Comparison of ENCODE assay signal across 1 cellular context in the genomic region with DNA sequence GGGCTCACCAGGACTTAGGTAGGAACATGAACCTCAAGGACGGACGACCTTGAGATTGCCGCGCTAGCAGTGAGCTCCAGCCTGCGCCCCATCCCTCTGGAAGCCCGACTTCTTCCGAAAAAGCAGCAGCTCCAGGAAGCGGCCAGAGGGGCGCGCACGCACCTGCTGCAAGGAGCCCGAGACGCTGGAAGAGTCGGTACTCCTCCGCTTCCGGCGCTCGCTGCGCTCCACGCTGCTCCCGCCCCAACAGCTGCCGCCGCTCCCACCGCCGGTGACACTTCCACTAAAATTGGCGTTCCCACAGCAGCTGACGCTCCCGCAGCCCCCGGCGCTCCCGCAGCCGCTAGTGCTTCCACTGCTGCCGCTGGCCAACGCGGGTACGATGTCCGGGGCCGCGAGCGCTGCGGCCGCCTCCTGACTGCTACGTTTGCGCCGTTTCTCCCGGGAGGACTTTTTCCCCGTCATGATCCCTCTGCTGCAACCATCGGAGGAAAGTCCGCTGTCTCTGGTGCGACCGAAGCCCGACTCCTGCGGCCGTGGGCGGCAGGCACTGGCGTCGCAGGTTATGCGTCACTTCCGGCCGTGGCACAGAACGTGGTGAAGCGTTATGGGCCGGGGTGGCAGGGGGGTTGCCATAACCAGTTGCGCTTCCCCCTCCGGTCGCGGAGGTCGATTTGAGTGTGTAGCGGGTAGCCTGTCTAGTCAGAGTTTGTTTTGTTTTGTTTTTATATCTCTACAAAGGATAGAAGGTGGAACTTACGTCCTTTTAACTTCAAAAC.
TF ChIP-seq lines count a peak whose summit lies in the region.

A gene with protein sequence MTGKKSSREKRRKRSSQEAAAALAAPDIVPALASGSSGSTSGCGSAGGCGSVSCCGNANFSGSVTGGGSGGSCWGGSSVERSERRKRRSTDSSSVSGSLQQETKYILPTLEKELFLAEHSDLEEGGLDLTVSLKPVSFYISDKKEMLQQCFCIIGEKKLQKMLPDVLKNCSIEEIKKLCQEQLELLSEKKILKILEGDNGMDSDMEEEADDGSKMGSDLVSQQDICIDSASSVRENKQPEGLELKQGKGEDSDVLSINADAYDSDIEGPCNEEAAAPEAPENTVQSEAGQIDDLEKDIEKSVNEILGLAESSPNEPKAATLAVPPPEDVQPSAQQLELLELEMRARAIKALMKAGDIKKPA (minus strand): TSS at position 552 of the 779 bp plus-strand sequence. CDS start 87 bp downstream, at position 465.

TF ChIP-seq in WTC11, 78 proteins besides CTCF, POLR2A, EP300 and RAD21 (continued from another document):
- peak; percentile 68; the same call in 1 of the 2 replicates for TF ChIP-seq ZNF219 (CRISPR knock-in tag; IDR thresholded peaks at IDR 0.05; ENCODE audit: borderline replicate concordance)
- TF ChIP-seq SMAD3 (CRISPR knock-in tag; IDR thresholded peaks at IDR 0.05; ENCODE audit: borderline replicate concordance) = peak; percentile 16; the same call in 1 of the 2 replicates
- peak; percentile 91 for TF ChIP-seq FOXK1 (CRISPR knock-in tag; IDR thresholded peaks at IDR 0.05)
- TF ChIP-seq NFATC4 (CRISPR knock-in tag; IDR thresholded peaks at IDR 0.05) = no peak
- no peak for TF ChIP-seq NR2C2 (CRISPR knock-in tag; IDR thresholded peaks at IDR 0.05)
- no peak for TF ChIP-seq RORB (CRISPR knock-in tag; IDR thresholded peaks at IDR 0.05)
- TF ChIP-seq, protein P1, sequence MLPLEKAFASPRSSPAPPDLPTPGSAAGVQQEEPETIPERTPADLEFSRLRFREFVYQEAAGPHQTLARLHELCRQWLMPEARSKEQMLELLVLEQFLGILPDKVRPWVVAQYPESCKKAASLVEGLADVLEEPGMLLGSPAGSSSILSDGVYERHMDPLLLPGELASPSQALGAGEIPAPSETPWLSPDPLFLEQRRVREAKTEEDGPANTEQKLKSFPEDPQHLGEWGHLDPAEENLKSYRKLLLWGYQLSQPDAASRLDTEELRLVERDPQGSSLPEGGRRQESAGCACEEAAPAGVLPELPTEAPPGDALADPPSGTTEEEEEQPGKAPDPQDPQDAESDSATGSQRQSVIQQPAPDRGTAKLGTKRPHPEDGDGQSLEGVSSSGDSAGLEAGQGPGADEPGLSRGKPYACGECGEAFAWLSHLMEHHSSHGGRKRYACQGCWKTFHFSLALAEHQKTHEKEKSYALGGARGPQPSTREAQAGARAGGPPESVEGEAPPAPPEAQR (CRISPR knock-in tag; IDR thresholded peaks at IDR 0.05) = no peak
- peak; percentile 81; the same call in 1 of the 2 replicates for TF ChIP-seq TEAD1 (CRISPR knock-in tag; IDR thresholded peaks at IDR 0.05)
- TF ChIP-seq, protein P2, sequence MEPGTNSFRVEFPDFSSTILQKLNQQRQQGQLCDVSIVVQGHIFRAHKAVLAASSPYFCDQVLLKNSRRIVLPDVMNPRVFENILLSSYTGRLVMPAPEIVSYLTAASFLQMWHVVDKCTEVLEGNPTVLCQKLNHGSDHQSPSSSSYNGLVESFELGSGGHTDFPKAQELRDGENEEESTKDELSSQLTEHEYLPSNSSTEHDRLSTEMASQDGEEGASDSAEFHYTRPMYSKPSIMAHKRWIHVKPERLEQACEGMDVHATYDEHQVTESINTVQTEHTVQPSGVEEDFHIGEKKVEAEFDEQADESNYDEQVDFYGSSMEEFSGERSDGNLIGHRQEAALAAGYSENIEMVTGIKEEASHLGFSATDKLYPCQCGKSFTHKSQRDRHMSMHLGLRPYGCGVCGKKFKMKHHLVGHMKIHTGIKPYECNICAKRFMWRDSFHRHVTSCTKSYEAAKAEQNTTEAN (CRISPR knock-in tag; IDR thresholded peaks at IDR 0.05) = peak; percentile 22; the same call in 1 of the 2 replicates
- TF ChIP-seq ETV6 (CRISPR knock-in tag; IDR thresholded peaks at IDR 0.05) = peak; percentile 82
- TF ChIP-seq MXD4 (CRISPR knock-in tag; IDR thresholded peaks at IDR 0.05; ENCODE audit: borderline replicate concordance) = no peak
- TF ChIP-seq FOXP1 (CRISPR knock-in tag; IDR thresholded peaks at IDR 0.05; ENCODE audit: borderline replicate concordance) = peak; percentile 85; the same call in 1 of the 2 replicates
- TF ChIP-seq GTF2I (CRISPR knock-in tag; conservative IDR thresholded peaks at IDR 0.05) = 0 out of 2 replicates have a peak, but pooled peaks have one; percentile 15
- TF ChIP-seq, protein P3, sequence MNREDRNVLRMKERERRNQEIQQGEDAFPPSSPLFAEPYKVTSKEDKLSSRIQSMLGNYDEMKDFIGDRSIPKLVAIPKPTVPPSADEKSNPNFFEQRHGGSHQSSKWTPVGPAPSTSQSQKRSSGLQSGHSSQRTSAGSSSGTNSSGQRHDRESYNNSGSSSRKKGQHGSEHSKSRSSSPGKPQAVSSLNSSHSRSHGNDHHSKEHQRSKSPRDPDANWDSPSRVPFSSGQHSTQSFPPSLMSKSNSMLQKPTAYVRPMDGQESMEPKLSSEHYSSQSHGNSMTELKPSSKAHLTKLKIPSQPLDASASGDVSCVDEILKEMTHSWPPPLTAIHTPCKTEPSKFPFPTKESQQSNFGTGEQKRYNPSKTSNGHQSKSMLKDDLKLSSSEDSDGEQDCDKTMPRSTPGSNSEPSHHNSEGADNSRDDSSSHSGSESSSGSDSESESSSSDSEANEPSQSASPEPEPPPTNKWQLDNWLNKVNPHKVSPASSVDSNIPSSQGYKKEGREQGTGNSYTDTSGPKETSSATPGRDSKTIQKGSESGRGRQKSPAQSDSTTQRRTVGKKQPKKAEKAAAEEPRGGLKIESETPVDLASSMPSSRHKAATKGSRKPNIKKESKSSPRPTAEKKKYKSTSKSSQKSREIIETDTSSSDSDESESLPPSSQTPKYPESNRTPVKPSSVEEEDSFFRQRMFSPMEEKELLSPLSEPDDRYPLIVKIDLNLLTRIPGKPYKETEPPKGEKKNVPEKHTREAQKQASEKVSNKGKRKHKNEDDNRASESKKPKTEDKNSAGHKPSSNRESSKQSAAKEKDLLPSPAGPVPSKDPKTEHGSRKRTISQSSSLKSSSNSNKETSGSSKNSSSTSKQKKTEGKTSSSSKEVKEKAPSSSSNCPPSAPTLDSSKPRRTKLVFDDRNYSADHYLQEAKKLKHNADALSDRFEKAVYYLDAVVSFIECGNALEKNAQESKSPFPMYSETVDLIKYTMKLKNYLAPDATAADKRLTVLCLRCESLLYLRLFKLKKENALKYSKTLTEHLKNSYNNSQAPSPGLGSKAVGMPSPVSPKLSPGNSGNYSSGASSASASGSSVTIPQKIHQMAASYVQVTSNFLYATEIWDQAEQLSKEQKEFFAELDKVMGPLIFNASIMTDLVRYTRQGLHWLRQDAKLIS (CRISPR knock-in tag; IDR thresholded peaks at IDR 0.05; ENCODE audit: borderline replicate concordance) = 0 out of 2 replicates have a peak, but pooled peaks have one; percentile 72
- no peak for TF ChIP-seq TCF7 (CRISPR knock-in tag; IDR thresholded peaks at IDR 0.05; ENCODE audit: low read depth)
- 0 out of 2 replicates have a peak, but pooled peaks have one; percentile 70 for TF ChIP-seq ESRRA (CRISPR knock-in tag; IDR thresholded peaks at IDR 0.05; ENCODE audit: borderline replicate concordance)
- peak; percentile 92 for TF ChIP-seq GABPB1 (CRISPR knock-in tag; IDR thresholded peaks at IDR 0.05)
